Comparison of ENCODE assay signal across 8 cellular contexts in the genomic region with DNA sequence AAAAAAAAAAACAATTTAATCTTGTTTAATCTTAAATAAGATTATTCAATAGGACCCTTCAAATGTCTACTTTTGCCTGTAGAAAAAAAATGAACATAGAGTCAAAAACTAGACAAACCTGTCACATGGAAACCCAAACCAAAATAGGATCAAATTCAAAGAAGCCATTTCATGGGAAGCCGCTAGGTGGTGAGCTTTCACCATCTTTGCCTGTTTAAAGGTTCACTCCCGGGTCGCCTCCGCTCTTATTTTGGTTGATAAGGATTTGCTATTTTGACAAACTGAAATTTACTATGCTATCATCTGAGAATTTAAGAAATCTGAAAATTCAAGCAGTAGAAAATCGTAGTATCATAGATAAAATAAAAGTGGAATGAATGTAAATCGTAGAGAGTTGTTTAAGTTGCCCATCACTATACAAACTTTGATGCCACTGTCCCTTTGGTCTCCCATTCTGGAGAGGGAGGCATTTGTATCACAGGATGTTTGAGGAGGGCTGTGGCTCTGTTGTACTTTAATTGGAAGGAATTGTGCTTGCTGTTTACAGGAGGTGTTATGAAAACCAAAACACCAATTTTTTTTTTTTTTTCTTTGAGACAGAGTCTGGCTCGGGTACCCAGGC. TPM values are rescaled to one million over a fixed set of nuclear protein-coding genes. Genes with fewer than 3 reads are reported as not detected.
DNase-seq lines count a peak whose midpoint lies in the region; ATAC-seq, FAIRE-seq and TF ChIP-seq lines count a peak whose summit lies in the region.

No MANE protein-coding gene starts in this region.

- no peak overlapping the region for H3K27ac ChIP-seq in foreskin keratinocyte

- intact Hi-C loops in posterior cingulate gyrus (cut with DNase I), result loop anchor here (5.0 kb wide), 2 partner anchors 284 to 659 kb away; no protein-coding TSS in a partner anchor

- peak; percentile 77 for FAIRE-seq in TTC549 (lab: Jason Lieb, UNC)

- peak; percentile 96 for TF ChIP-seq CTCF in foreskin keratinocyte (conservative IDR thresholded peaks at IDR 0.05)

- H3K27me3 ChIP-seq in foreskin keratinocyte, result no peaks in the 10 kb centered on the region

- peaks cover 12% of the 10 kb centered on the region for H3K4me1 ChIP-seq in foreskin keratinocyte

- peak; percentile 39 for DNase-seq in stimulated activated CD4-positive, alpha-beta T cell treated with anti-CD3 and anti-CD28 coated beads, Interleukin-15, amount 100 ng/mL, for 24 hours
- DNase-seq in stimulated activated CD4-positive, alpha-beta T cell treated with anti-CD3 and anti-CD28 coated beads, Interleukin-4, amount 100 ng/mL, for 4 hours, result no peak
- peak; percentile 14 for DNase-seq in NCI-H2029 (lab: John Stamatoyannopoulos, UW)
- peak in 1 of 2 donors; percentile 46 for DNase-seq in foreskin keratinocyte
- DNase-seq in posterior cingulate gyrus, result peak in 6 of 10 donors; percentile 26 to 87 (median 46)
- DNase-seq in effector CD8-positive, alpha-beta T cell (lab: John Stamatoyannopoulos, UW), result no peak

- ATAC-seq in HG02610 (IDR thresholded peaks at IDR 0.05; ENCODE audit: unreplicated experiment), result peak; percentile 54
- peak; percentile 46 for ATAC-seq in foreskin keratinocyte

RNA-seq across cellular contexts. Expression of gene DNAH5, which starts 43.5 kb away (rescaled TPM):
- total RNA-seq in foreskin keratinocyte, result 0.71 and 1.1 TPM in 2 replicates
- polyA plus RNA-seq in foreskin keratinocyte, result 0.57 and 1.1 TPM in 2 replicates

Comparison
In these comparisons a context has a peak if more than half of its experiments do, and no peak if none do; other contexts are left out.
1. DNase-seq: peak in stimulated activated CD4-positive, alpha-beta T cell treated with anti-CD3 and anti-CD28 coated beads, Interleukin-15, amount 100 ng/mL, for 24 hours (single experiment), NCI-H2029 (single experiment) and posterior cingulate gyrus (6 of 10); none in stimulated activated CD4-positive, alpha-beta T cell treated with anti-CD3 and anti-CD28 coated beads, Interleukin-4, amount 100 ng/mL, for 4 hours (0 of 2) and effector CD8-positive, alpha-beta T cell (single experiment).